In the genomic region with DNA sequence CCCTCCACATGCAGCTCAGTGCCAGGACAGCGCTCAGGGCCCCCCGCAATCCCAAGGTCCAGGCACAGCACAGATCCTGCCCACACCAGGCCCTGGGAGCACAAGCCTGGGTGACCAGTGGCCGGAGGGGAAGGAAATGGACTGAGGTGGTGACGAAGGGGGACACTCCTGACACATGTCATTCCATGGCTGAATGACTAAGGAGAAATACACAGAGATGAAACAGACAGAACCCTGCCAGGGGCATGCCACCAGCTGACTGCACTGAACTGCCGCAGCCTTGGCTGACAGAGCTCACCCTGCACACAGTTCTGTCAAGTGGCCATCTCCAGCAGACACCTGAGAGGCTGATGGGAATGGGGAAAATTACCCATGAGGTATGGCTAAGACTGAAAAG, we compare ENCODE assay signal across 17 cellular contexts. TPM values are rescaled to one million over a fixed set of nuclear protein-coding genes. Genes with fewer than 3 reads are reported as not detected.
DNase-seq lines count a peak whose midpoint lies in the region; ATAC-seq and TF ChIP-seq lines count a peak whose summit lies in the region.
"Had no signal": no experiment of that assay in that cellular context is flagged by ENCODE, and none has a peak within 500 bp of the region (broad histone marks: within the 10 kb centered on the region; RNA-seq: fewer than 3 reads in every experiment).

No MANE protein-coding gene starts in this region.

- peak; percentile 90 for DNase-seq in CD1c-positive myeloid dendritic cell (ENCODE audit: extremely low spot score)
- peak; percentile 27 for DNase-seq in NCI-H345 (lab: John Stamatoyannopoulos, UW)
- DNase-seq in neuronal stem cell (ENCODE audit: low spot score): no peak
- DNase-seq in mesenteric fat pad (ENCODE audit: low spot score): no peak
- no peak for DNase-seq in superior temporal gyrus (ENCODE audit: extremely low spot score)
- no peak for DNase-seq in DMS153 (lab: John Stamatoyannopoulos, UW)
- no peak for DNase-seq in DMS153 treated with DMSO at 0.1 percent for 48 hours (lab: John Stamatoyannopoulos, UW; ENCODE audit: unreplicated experiment)
- DNase-seq: activated CD4-positive, alpha-beta T cell treated with anti-CD3 and anti-CD28 coated beads for 36 hours; activated T-cell treated with anti-CD3 and anti-CD28 coated beads, Interleukin-2, amount 50 U/mL, for 4 hours; cortex of kidney; H9; KG1; NCI-H146; NCI-H748 treated with DMSO at 0.1 percent for 48 hours; RPMI8226; substantia nigra had no signal

- H3K9me3 ChIP-seq in gastroesophageal sphincter: no peaks in the 10 kb centered on the region
- peaks cover 0 to 12% of the 10 kb centered on the region in 2 donors for H3K9me3 ChIP-seq in neuronal stem cell (replicated peaks in 1 of 2; ENCODE audit: control insufficient read depth in 2 of 2, insufficient read depth in 1 of 2, low read depth in 1 of 2, low read length in 2 of 2)

- no peak for TF ChIP-seq POLR2A in gastroesophageal sphincter (IDR thresholded peaks at IDR 0.05)

- H3K18ac ChIP-seq in neuronal stem cell (ENCODE audit: low read length): peak overlapping the region; percentile 20

- H3K4me3 ChIP-seq in gastroesophageal sphincter (no peak overlapping the region), neuronal stem cell (ENCODE audit: low read length in 2 of 2) (no peak overlapping the region)

- no peak overlapping the region for H4K91ac ChIP-seq in neuronal stem cell (ENCODE audit: low read depth, low read length, poor library complexity)

- no peak for TF ChIP-seq EP300 in gastroesophageal sphincter (IDR thresholded peaks at IDR 0.05)

- no peak overlapping the region for H3K4ac ChIP-seq in neuronal stem cell (ENCODE audit: low read length)

- peak overlapping the region; percentile 25 for H2BK15ac ChIP-seq in neuronal stem cell (ENCODE audit: low read length)

- peak; percentile 46 for ATAC-seq in gastroesophageal sphincter
- ATAC-seq: activated CD4-positive, alpha-beta T cell treated with anti-CD3 and anti-CD28 coated beads for 36 hours; activated T-cell treated with anti-CD3 and anti-CD28 coated beads, Interleukin-2, amount 50 U/mL, for 4 hours had no signal

- no peak overlapping the region for H2BK5ac ChIP-seq in neuronal stem cell (ENCODE audit: low read length)

- H3K27ac ChIP-seq in gastroesophageal sphincter (peak overlapping the region in 2 of 4 donors; percentile 2 to 24), neuronal stem cell (replicated peaks; ENCODE audit: low read length) (no peak overlapping the region)

- no peak overlapping the region for H3K23ac ChIP-seq in neuronal stem cell (ENCODE audit: low read depth, low read length, poor library complexity)

- H3K36me3 ChIP-seq in gastroesophageal sphincter: no peaks in the 10 kb centered on the region
- H3K36me3 ChIP-seq in neuronal stem cell (replicated peaks in 1 of 2; ENCODE audit: control insufficient read depth in 2 of 2, insufficient read depth in 2 of 2, low read length in 2 of 2): peaks cover 0 to 3% of the 10 kb centered on the region in 2 donors

- H3K4me2 ChIP-seq in neuronal stem cell (ENCODE audit: insufficient read depth, low read length, poor library complexity, severe bottlenecking): no peak overlapping the region

- no peak overlapping the region for H3K9ac ChIP-seq in neuronal stem cell (ENCODE audit: low read depth, low read length, poor library complexity)

- H2AFZ ChIP-seq in neuronal stem cell (ENCODE audit: low read length): peak overlapping the region; percentile 62

- H2BK12ac ChIP-seq in neuronal stem cell (ENCODE audit: low read length): no peak overlapping the region

- no peaks in the 10 kb centered on the region for H3K27me3 ChIP-seq in gastroesophageal sphincter
- H3K27me3 ChIP-seq in neuronal stem cell (ENCODE audit: control insufficient read depth in 3 of 3, insufficient read depth in 3 of 3, low read depth in 1 of 3, low read length in 3 of 3): peaks cover 0 to 5% (median 0%) of the 10 kb centered on the region in 3 experiments

- no peak for TF ChIP-seq CTCF in gastroesophageal sphincter (IDR thresholded peaks at IDR 0.05)

- peaks cover 6% of the 10 kb centered on the region for H3K79me1 ChIP-seq in neuronal stem cell (ENCODE audit: low read depth, low read length)

- no peak overlapping the region for H3K14ac ChIP-seq in neuronal stem cell (ENCODE audit: low read length)

- no peaks in the 10 kb centered on the region for H3K4me1 ChIP-seq in gastroesophageal sphincter
- H3K4me1 ChIP-seq in neuronal stem cell (ENCODE audit: control insufficient read depth in 2 of 2, insufficient read depth in 1 of 2, low read depth in 1 of 2, low read length in 2 of 2): peaks cover 3 to 10% of the 10 kb centered on the region in 2 donors

- H2AK5ac ChIP-seq in neuronal stem cell (ENCODE audit: low read depth, low read length): peak overlapping the region; percentile 30

- H4K8ac ChIP-seq in neuronal stem cell (ENCODE audit: low read depth, low read length): no peak overlapping the region

- no peak overlapping the region for H2BK120ac ChIP-seq in neuronal stem cell (ENCODE audit: low read depth, low read length)

- 80% methylated on average over 5 of the region's 5 CpGs; no CpG with 5 or more reads in 1 of the 2 donors for WGBS in gastroesophageal sphincter (ENCODE audit: low coverage in 1 of 2), 2 donors
- WGBS in neuronal stem cell (ENCODE audit: extremely low coverage in 2 of 2, insufficient read length in 2 of 2, insufficient replicate concordance in 1 of 2), 2 donors: no CpG with 5 or more reads among the region's 5 CpGs

RNA-seq across cellular contexts. Expression of gene HSF2BP, which starts 56.1 kb away (rescaled TPM):
- total RNA-seq in gastroesophageal sphincter (1 to 10 TPM in 2 of 4 donors, under 1 TPM in 2; 0.40 to 2.4 (median 1.2) TPM), mesenteric fat pad (0.26 TPM)
- 0.73 TPM for polyA plus RNA-seq in neuronal stem cell (2013, experiment 1 of 2)
- polyA plus RNA-seq in neuronal stem cell (2013, experiment 2 of 2): 0.65 TPM

RNA-seq across cellular contexts. Expression of gene RRP1B, which starts 56.1 kb away (rescaled TPM):
- 10 to 100 TPM; 17.8 to 23.7 (median 21.2) TPM for total RNA-seq in gastroesophageal sphincter
- 31.3 TPM for polyA plus RNA-seq in neuronal stem cell (2013, experiment 1 of 2)
- 31.6 TPM for polyA plus RNA-seq in neuronal stem cell (2013, experiment 2 of 2)
- 24.3 TPM for total RNA-seq in mesenteric fat pad

Comparison
In these comparisons a context has a peak if more than half of its experiments do, and no peak if none do; other contexts are left out.
1. DNase-seq: peak in CD1c-positive myeloid dendritic cell (single experiment) and NCI-H345 (single experiment); none in neuronal stem cell (single experiment), mesenteric fat pad (single experiment), superior temporal gyrus (single experiment), DMS153 (single experiment) and DMS153 treated with DMSO at 0.1 percent for 48 hours (single experiment).